Comparison of ENCODE assay signal across 8 cellular contexts in the genomic region with DNA sequence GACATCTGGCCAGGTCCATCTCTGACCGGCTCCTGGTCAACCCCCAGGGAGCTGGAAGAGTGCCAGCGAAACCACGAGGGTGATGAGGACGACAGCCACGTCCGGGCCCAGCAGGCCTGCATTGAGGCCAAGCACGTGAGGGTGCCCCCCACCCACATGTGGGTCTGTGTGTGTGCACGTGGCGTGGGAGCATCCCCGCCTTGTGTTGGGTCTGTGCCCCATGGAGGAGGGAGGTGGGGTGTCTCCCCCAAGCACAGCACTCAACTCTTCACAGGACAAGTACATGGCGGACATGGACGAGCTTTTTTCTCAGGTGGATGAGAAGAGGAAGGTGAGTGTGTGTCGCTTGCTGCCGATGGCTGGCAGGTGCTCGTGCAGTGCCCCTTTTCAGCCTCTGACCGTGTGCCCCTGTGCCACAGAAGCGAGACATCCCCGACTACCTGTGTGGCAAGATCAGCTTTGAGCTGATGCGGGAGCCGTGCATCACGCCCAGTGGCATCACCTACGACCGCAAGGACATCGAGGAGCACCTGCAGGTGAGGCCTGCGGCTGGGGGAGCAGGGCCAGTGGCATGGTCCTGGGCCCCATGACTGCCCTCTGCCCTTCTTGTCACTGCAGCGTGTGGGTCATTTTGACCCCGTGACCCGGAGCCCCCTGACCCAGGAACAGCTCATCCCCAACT. TPM values are rescaled to one million over a fixed set of nuclear protein-coding genes. Genes with fewer than 3 reads are reported as not detected.
A peak's percentile ranks its signal among the peaks of the same experiment; 100 is the strongest.
DNase-seq lines count a peak whose midpoint lies in the region; ATAC-seq and TF ChIP-seq lines count a peak whose summit lies in the region.

No MANE protein-coding gene starts in this region.

- H3K36me3 Mint-ChIP-seq in activated naive CD4-positive, alpha-beta T cell treated with anti-CD3 and anti-CD28 coated beads for 36 hours (ENCODE audit: low read depth) = peaks cover 11% of the 10 kb centered on the region

- H3K9me3 ChIP-seq in suprapubic skin = no peaks in the 10 kb centered on the region

- H3K27ac ChIP-seq in VCaP (peak overlapping the region; percentile 91), suprapubic skin (no peak overlapping the region)

- DNase-seq in activated naive CD4-positive, alpha-beta T cell treated with anti-CD3 and anti-CD28 coated beads for 36 hours = no peak
- DNase-seq in activated naive CD4-positive, alpha-beta T cell treated with anti-CD3 and anti-CD28 coated beads, Interleukin-2, amount 50 U/mL, for 16 hours = no peak
- DNase-seq in glomerular visceral epithelial cell (ENCODE audit: extremely low spot score) = peak; percentile 66
- no peak for DNase-seq in suprapubic skin (ENCODE audit: low spot score in 2 of 2)
- no peak for DNase-seq in AML-193 (lab: John Stamatoyannopoulos, UW)
- DNase-seq in omental fat pad (ENCODE audit: low spot score) = no peak

- no peak for TF ChIP-seq POLR2A in suprapubic skin (IDR thresholded peaks at IDR 0.05)

- H3K4me3 ChIP-seq in suprapubic skin = peak overlapping the region; percentile 84

- ATAC-seq in HG03571 (IDR thresholded peaks at IDR 0.05; ENCODE audit: unreplicated experiment) (no peak), omental fat pad (ENCODE audit: low FRiP score) (no peak)

- H3K9me3 Mint-ChIP-seq in activated naive CD4-positive, alpha-beta T cell treated with anti-CD3 and anti-CD28 coated beads for 36 hours = no peaks in the 10 kb centered on the region

- TF ChIP-seq CTCF in VCaP (conservative IDR thresholded peaks at IDR 0.05) (no peak), suprapubic skin (IDR thresholded peaks at IDR 0.05) (no peak), omental fat pad (IDR thresholded peaks at IDR 0.05) (no peak)

- peaks cover 20% of the 10 kb centered on the region for H3K36me3 ChIP-seq in suprapubic skin

- CTCF ChIA-PET in activated naive CD4-positive, alpha-beta T cell treated with anti-CD3 and anti-CD28 coated beads for 36 hours (lab: Charles Lee) = no interaction called here

- 90% methylated on average over 9 of the region's 28 CpGs for whole genome bisulfite sequencing in suprapubic skin

- no peaks in the 10 kb centered on the region for H3K27me3 Mint-ChIP-seq in activated naive CD4-positive, alpha-beta T cell treated with anti-CD3 and anti-CD28 coated beads for 36 hours (ENCODE audit: low read depth)

- peak overlapping the region; percentile 80 for H3K4me3 Mint-ChIP-seq in activated naive CD4-positive, alpha-beta T cell treated with anti-CD3 and anti-CD28 coated beads for 36 hours

- H3K4me1 ChIP-seq in suprapubic skin = peaks cover 86% of the 10 kb centered on the region

- intact Hi-C loops in activated naive CD4-positive, alpha-beta T cell treated with anti-CD3 and anti-CD28 coated beads for 36 hours (cut with micrococcal nuclease) = loop anchor here (2.0 to 5.0 kb wide), 3 partner anchors 40 to 289 kb away; a partner anchor contains a TSS

- H3K27me3 ChIP-seq in suprapubic skin = peaks cover 4% of the 10 kb centered on the region

- no peak for TF ChIP-seq EP300 in suprapubic skin (IDR thresholded peaks at IDR 0.05)

- H3K4me1 Mint-ChIP-seq in activated naive CD4-positive, alpha-beta T cell treated with anti-CD3 and anti-CD28 coated beads for 36 hours (ENCODE audit: low read depth) = peaks cover 34% of the 10 kb centered on the region

- H3K27ac Mint-ChIP-seq in activated naive CD4-positive, alpha-beta T cell treated with anti-CD3 and anti-CD28 coated beads for 36 hours = peak overlapping the region; percentile 50

RNA-seq across cellular contexts. Expression of a gene that starts 1.7 kb away (rescaled TPM):
- 10 to 100 TPM; 40.3 to 44.1 TPM for total RNA-seq in activated naive CD4-positive, alpha-beta T cell treated with anti-CD3 and anti-CD28 coated beads for 36 hours
- total RNA-seq in suprapubic skin (100 to 1,000 TPM; 116 to 143 (median 125) TPM), omental fat pad (100 to 1,000 TPM; 119 to 161 (median 128) TPM)

RNA-seq across cellular contexts. Expression of a gene that starts 2.2 kb away (rescaled TPM):
- total RNA-seq in activated naive CD4-positive, alpha-beta T cell treated with anti-CD3 and anti-CD28 coated beads for 36 hours = 10 to 100 TPM; 18.2 to 20.5 TPM
- total RNA-seq in suprapubic skin (10 to 100 TPM; 47.0 to 87.4 (median 60.5) TPM), omental fat pad (10 to 100 TPM; 65.8 to 79.6 (median 71.8) TPM)

RNA-seq across cellular contexts. Expression of a gene that starts 6.4 kb away (rescaled TPM):
- under 1 TPM; 0.60 to 0.94 TPM for total RNA-seq in activated naive CD4-positive, alpha-beta T cell treated with anti-CD3 and anti-CD28 coated beads for 36 hours
- total RNA-seq in suprapubic skin (1 to 10 TPM; 1.2 to 8.9 (median 3.9) TPM), omental fat pad (1 to 10 TPM in 1 of 4 donors, under 1 TPM in 2, not detected in 1; 0.44 to 1.0 (median 0.96) TPM)

RNA-seq across cellular contexts. Expression of a gene that starts 8.3 kb away (rescaled TPM):
- 10 to 100 TPM; 17.4 to 17.7 TPM for total RNA-seq in activated naive CD4-positive, alpha-beta T cell treated with anti-CD3 and anti-CD28 coated beads for 36 hours
- total RNA-seq in suprapubic skin (10 to 100 TPM; 12.3 to 18.7 (median 15.1) TPM), omental fat pad (1 to 10 TPM; 6.7 to 8.7 (median 6.9) TPM)

RNA-seq across cellular contexts. Expression of a gene that starts 14.0 kb away (rescaled TPM):
- 10 to 100 TPM; 81.9 to 84.0 TPM for total RNA-seq in activated naive CD4-positive, alpha-beta T cell treated with anti-CD3 and anti-CD28 coated beads for 36 hours
- total RNA-seq in suprapubic skin (100 to 1,000 TPM in 2 of 4 donors, 10 to 100 TPM in 2; 66.9 to 156 (median 96.8) TPM), omental fat pad (10 to 100 TPM; 38.8 to 86.9 (median 61.5) TPM)
